In genomic region chr12:8996682-8997405, GRCh38 we compare ENCODE assay signal across 9 cellular contexts. TPM values are rescaled to one million over a fixed set of nuclear protein-coding genes. Genes with fewer than 3 reads are reported as not detected.
DNase-seq lines count a peak whose midpoint lies in the region; ATAC-seq, FAIRE-seq and TF ChIP-seq lines count a peak whose summit lies in the region.
"Had no signal": no experiment of that assay in that cellular context is flagged by ENCODE, and none has a peak within 500 bp of the region (broad histone marks: within the 10 kb centered on the region; RNA-seq: fewer than 3 reads in every experiment).

No MANE protein-coding gene starts in this region.

- CTCF ChIA-PET in CD4-positive, alpha-beta memory T cell (lab: Charles Lee; ENCODE audit: partially characterized antibody): interaction anchor here (0.9 to 3.0 kb wide), 5 partner anchors 10 to 46 kb away, joined by 3 to 13 read pairs (median 4); no protein-coding TSS in a partner anchor
- CTCF ChIA-PET in activated CD8-positive, alpha-beta T cell treated with anti-CD3 and anti-CD28 coated beads for 36 hours (lab: Charles Lee): interaction anchor here (0.6 to 2.0 kb wide), 6 partner anchors 9 to 47 kb away, joined by 3 to 8 read pairs (median 4); partner anchors contain the start of gene M6PR

- H3K4me3 Mint-ChIP-seq in CD4-positive, alpha-beta memory T cell: peak overlapping the region in 7 of 8 donors; percentile 66 to 95 (median 79)
- peak overlapping the region; percentile 38 for H3K4me3 Mint-ChIP-seq in activated CD8-positive, alpha-beta T cell treated with anti-CD3 and anti-CD28 coated beads for 36 hours
- no peak overlapping the region for H3K4me3 Mint-ChIP-seq in nephron progenitor cell

- no peaks in the 10 kb centered on the region for H3K27me3 Mint-ChIP-seq in CD4-positive, alpha-beta memory T cell
- H3K27me3 Mint-ChIP-seq in activated CD8-positive, alpha-beta T cell treated with anti-CD3 and anti-CD28 coated beads for 36 hours: no peaks in the 10 kb centered on the region
- no peaks in the 10 kb centered on the region for H3K27me3 Mint-ChIP-seq in nephron progenitor cell (ENCODE audit: low read depth, poor library complexity)

- no peaks in the 10 kb centered on the region for H3K27me3 ChIP-seq in CD4-positive, alpha-beta memory T cell (ENCODE audit: insufficient read depth, low read length)
- H3K27me3 ChIP-seq in osteoblast (ENCODE audit: insufficient read depth, low read length) (no peaks in the 10 kb centered on the region), psoas muscle (ENCODE audit: insufficient read depth in 3 of 3, low read length in 2 of 3) (no peaks in the 10 kb centered on the region)

- FAIRE-seq in GM19239 (lab: Jason Lieb, UNC): peak; percentile 94
- FAIRE-seq: colon had no signal

- no peaks in the 10 kb centered on the region for H4K20me1 ChIP-seq in osteoblast (ENCODE audit: insufficient read depth, low read length)

- peaks cover 51 to 82% (median 67%) of the 10 kb centered on the region in 4 donors for H3K4me1 Mint-ChIP-seq in CD4-positive, alpha-beta memory T cell
- H3K4me1 Mint-ChIP-seq in activated CD8-positive, alpha-beta T cell treated with anti-CD3 and anti-CD28 coated beads for 36 hours (ENCODE audit: low read depth): peaks cover 58% of the 10 kb centered on the region
- no peaks in the 10 kb centered on the region for H3K4me1 Mint-ChIP-seq in nephron progenitor cell

- peaks cover 0 to 3% (median 0%) of the 10 kb centered on the region in 8 donors for H3K9me3 Mint-ChIP-seq in CD4-positive, alpha-beta memory T cell
- H3K9me3 Mint-ChIP-seq in activated CD8-positive, alpha-beta T cell treated with anti-CD3 and anti-CD28 coated beads for 36 hours: no peaks in the 10 kb centered on the region
- H3K9me3 Mint-ChIP-seq in nephron progenitor cell: no peaks in the 10 kb centered on the region

- peaks cover 80% of the 10 kb centered on the region for H3K4me1 ChIP-seq in CD4-positive, alpha-beta memory T cell (ENCODE audit: insufficient read depth, low read length)
- no peaks in the 10 kb centered on the region for H3K4me1 ChIP-seq in osteoblast (ENCODE audit: insufficient read depth, low read length)
- no peaks in the 10 kb centered on the region for H3K4me1 ChIP-seq in psoas muscle

- no peaks in the 10 kb centered on the region for H3K36me3 ChIP-seq in CD4-positive, alpha-beta memory T cell (ENCODE audit: insufficient read depth, low read length)
- H3K36me3 ChIP-seq in osteoblast (ENCODE audit: insufficient read depth, low read length): no peaks in the 10 kb centered on the region
- H3K36me3 ChIP-seq in psoas muscle (ENCODE audit: insufficient read depth in 1 of 2, low read depth in 1 of 2): no peaks in the 10 kb centered on the region

- intact Hi-C loops in CD4-positive, alpha-beta memory T cell (cut with micrococcal nuclease): loop anchor here (1.0 kb wide), 3 partner anchors 28 to 46 kb away; no protein-coding TSS in a partner anchor
- intact Hi-C loops in activated CD8-positive, alpha-beta T cell treated with anti-CD3 and anti-CD28 coated beads for 36 hours (cut with micrococcal nuclease): loop anchor here (5.0 kb wide), 1 partner anchor 45 kb away; no protein-coding TSS in a partner anchor
- intact Hi-C loops in psoas muscle (cut with DNase I) (no loop called here), Right ventricle myocardium superior (cut with DNase I) (no loop called here)

- no peak for TF ChIP-seq CTCF in activated CD8-positive, alpha-beta T cell treated with anti-CD3 and anti-CD28 coated beads for 36 hours (IDR thresholded peaks at IDR 0.05)
- TF ChIP-seq CTCF in nephron progenitor cell (IDR thresholded peaks at IDR 0.05) (no peak), osteoblast (IDR thresholded peaks at IDR 0.05; ENCODE audit: extremely low read depth, low read depth, low read length) (no peak), psoas muscle (IDR thresholded peaks at IDR 0.05) (no peak)

- no peak overlapping the region for H3K4me3 ChIP-seq in CD4-positive, alpha-beta memory T cell (ENCODE audit: low read length in 2 of 2)
- H3K4me3 ChIP-seq in osteoblast (ENCODE audit: insufficient read depth, low read length) (no peak overlapping the region), psoas muscle (no peak overlapping the region)

- peak overlapping the region; percentile 71 to 93 (median 88) for H3K27ac Mint-ChIP-seq in CD4-positive, alpha-beta memory T cell
- peak overlapping the region; percentile 56 for H3K27ac Mint-ChIP-seq in activated CD8-positive, alpha-beta T cell treated with anti-CD3 and anti-CD28 coated beads for 36 hours
- H3K27ac Mint-ChIP-seq in nephron progenitor cell: peak overlapping the region; percentile 21

- peaks cover 51 to 66% of the 10 kb centered on the region in 2 donors for H3K36me3 Mint-ChIP-seq in CD4-positive, alpha-beta memory T cell
- H3K36me3 Mint-ChIP-seq in activated CD8-positive, alpha-beta T cell treated with anti-CD3 and anti-CD28 coated beads for 36 hours (ENCODE audit: low read depth): peaks cover 10% of the 10 kb centered on the region
- H3K36me3 Mint-ChIP-seq in nephron progenitor cell (ENCODE audit: low read depth): peaks cover 10% of the 10 kb centered on the region

- POLR2A ChIA-PET in CD4-positive, alpha-beta memory T cell (lab: Charles Lee; ENCODE audit: partially characterized antibody): interaction anchor here (0.6 to 2.8 kb wide), 15 partner anchors 9 to 367 kb away, joined by 3 to 32 read pairs (median 6); partner anchors contain the start of gene M6PR
- POLR2A ChIA-PET in activated CD8-positive, alpha-beta T cell treated with anti-CD3 and anti-CD28 coated beads for 36 hours (lab: Charles Lee): interaction anchor here (0.6 to 1.2 kb wide), 5 partner anchors 10 to 47 kb away, joined by 3 to 5 read pairs (median 3); partner anchors contain the start of gene M6PR

- H3K79me2 ChIP-seq in osteoblast (ENCODE audit: insufficient read depth, low read length): no peaks in the 10 kb centered on the region

- DNase-seq in CD4-positive, alpha-beta memory T cell: peak in 4 of 5 donors; percentile 4 to 46 (median 16)
- peak; percentile 23 for DNase-seq in GM19239 (ENCODE audit: insufficient read length, low spot score)
- peak; percentile 60 for DNase-seq in activated CD8-positive, alpha-beta T cell treated with anti-CD3 and anti-CD28 coated beads for 36 hours
- DNase-seq in nephron progenitor cell: no peak
- no peak for DNase-seq in osteoblast (ENCODE audit: insufficient read length, low spot score, missing footprints)
- no peak for DNase-seq in psoas muscle
- no peak for DNase-seq in Right ventricle myocardium superior

- 67 to 84% (median 76%) methylated on average over 5 of the region's 5 CpGs for WGBS in psoas muscle, 3 donors

- ATAC-seq in HG03103 (IDR thresholded peaks at IDR 0.05; ENCODE audit: low read depth, unreplicated experiment) (peak; percentile 92), psoas muscle (no peak), Right ventricle myocardium superior (ENCODE audit: poor library complexity) (no peak)
- peak; percentile 90 for ATAC-seq in activated CD8-positive, alpha-beta T cell treated with anti-CD3 and anti-CD28 coated beads for 36 hours

- no peak overlapping the region for H3K4me2 ChIP-seq in osteoblast (ENCODE audit: insufficient read depth, low read length)

- H3K27ac ChIP-seq in CD4-positive, alpha-beta memory T cell (ENCODE audit: low read depth, low read length): peak overlapping the region; percentile 27
- H3K27ac ChIP-seq in osteoblast (ENCODE audit: low read depth, low read length): no peak overlapping the region
- no peak overlapping the region for H3K27ac ChIP-seq in psoas muscle

- H3K9me3 ChIP-seq in CD4-positive, alpha-beta memory T cell (ENCODE audit: control insufficient read depth in 1 of 2, low read length in 2 of 2): no peaks in the 10 kb centered on the region
- H3K9me3 ChIP-seq in osteoblast (ENCODE audit: low read depth, low read length) (no peaks in the 10 kb centered on the region), psoas muscle (no peaks in the 10 kb centered on the region)

- H2AFZ ChIP-seq in osteoblast (ENCODE audit: low read length): no peak overlapping the region

RNA-seq across cellular contexts. Expression of gene KLRG1, which starts 7.5 kb away (rescaled TPM):
- total RNA-seq in CD4-positive, alpha-beta memory T cell: 10 to 100 TPM; 51.2 to 55.8 TPM
- 100 to 1,000 TPM in 1 of 2 donors, 10 to 100 TPM in 1; 98.9 to 161 TPM for polyA plus RNA-seq in CD4-positive, alpha-beta memory T cell
- 10 to 100 TPM in 1 of 2 experiments, 1 to 10 TPM in 1; 6.6 to 10.1 TPM for total RNA-seq in activated CD8-positive, alpha-beta T cell treated with anti-CD3 and anti-CD28 coated beads for 36 hours
- under 0.01 and 0.29 TPM in 2 replicates for total RNA-seq in osteoblast
- total RNA-seq in psoas muscle: 1 to 10 TPM; 1.0 to 2.9 (median 1.6) TPM
- polyA plus RNA-seq in psoas muscle: 10 to 100 TPM in 1 of 3 donors, 1 to 10 TPM in 2; 2.2 to 11.9 (median 4.9) TPM
- 4.8 TPM for total RNA-seq in Right ventricle myocardium superior

RNA-seq across cellular contexts. Expression of gene M6PR, which starts 47.4 kb away (rescaled TPM):
- 100 to 1,000 TPM; 226 to 247 TPM for total RNA-seq in CD4-positive, alpha-beta memory T cell
- polyA plus RNA-seq in CD4-positive, alpha-beta memory T cell: 100 to 1,000 TPM; 363 to 502 TPM
- 100 to 1,000 TPM; 199 to 206 TPM for total RNA-seq in activated CD8-positive, alpha-beta T cell treated with anti-CD3 and anti-CD28 coated beads for 36 hours
- total RNA-seq in osteoblast: 143 and 162 TPM in 2 replicates
- total RNA-seq in psoas muscle: 10 to 100 TPM; 45.8 to 85.0 (median 62.6) TPM
- 100 to 1,000 TPM in 1 of 3 donors, 10 to 100 TPM in 2; 45.0 to 102 (median 93.5) TPM for polyA plus RNA-seq in psoas muscle
- 88.2 TPM for total RNA-seq in Right ventricle myocardium superior

Comparison
In these comparisons a context has a peak if more than half of its experiments do, and no peak if none do; other contexts are left out.
1. DNase-seq: peak in CD4-positive, alpha-beta memory T cell (4 of 5), GM19239 (single experiment) and activated CD8-positive, alpha-beta T cell treated with anti-CD3 and anti-CD28 coated beads for 36 hours (single experiment); none in nephron progenitor cell (single experiment), osteoblast (single experiment), psoas muscle (0 of 2) and Right ventricle myocardium superior (single experiment).
2. H3K27ac Mint-ChIP-seq: peak in every context shown above with its lines; median percentile 88 in CD4-positive, alpha-beta memory T cell; 56 in activated CD8-positive, alpha-beta T cell treated with anti-CD3 and anti-CD28 coated beads for 36 hours; 21 in nephron progenitor cell.
3. ATAC-seq: peak in HG03103 (single experiment) and activated CD8-positive, alpha-beta T cell treated with anti-CD3 and anti-CD28 coated beads for 36 hours (single experiment); none in psoas muscle (0 of 4) and Right ventricle myocardium superior (single experiment).
4. intact Hi-C loops: an anchor here in CD4-positive, alpha-beta memory T cell (1.0 kb wide) and activated CD8-positive, alpha-beta T cell treated with anti-CD3 and anti-CD28 coated beads for 36 hours (5.0 kb wide); none called in psoas muscle and Right ventricle myocardium superior.